ENCODE assay signal across 17 cellular contexts in genomic region chr2:212842544-212843185, GRCh38.
DNase-seq lines count a peak whose midpoint lies in the region; TF ChIP-seq lines count a peak whose summit lies in the region.
"Had no signal": no experiment of that assay in that cellular context is flagged by ENCODE, and none has a peak within 500 bp of the region (broad histone marks: within the 10 kb centered on the region; RNA-seq: fewer than 3 reads in every experiment).

No MANE protein-coding gene starts in this region.

- CTCF ChIA-PET in SK-N-SH (lab: Yijun Ruan, JAX): interaction anchor here (1.0 kb wide), 1 partner anchor 9 kb away, joined by 3 read pairs; no protein-coding TSS in a partner anchor

- H3K4me2 ChIP-seq in GM23248 (ENCODE audit: unreplicated experiment) (peak overlapping the region; percentile 63), SK-N-SH (peak overlapping the region; percentile 45; the same call in 1 of the 2 replicates), skeletal muscle satellite cell (ENCODE audit: low read length) (peak overlapping the region; percentile 23)

- no peaks in the 10 kb centered on the region for H3K79me2 ChIP-seq in GM23248 (ENCODE audit: insufficient read depth)
- no peaks in the 10 kb centered on the region for H3K79me2 ChIP-seq in SK-N-SH (ENCODE audit: insufficient read depth)

- TF ChIP-seq RAD21 in SK-N-SH (IDR thresholded peaks at IDR 0.05; ENCODE audit: low read length): no peak

- H2AFZ ChIP-seq in GM23248 (0 out of 2 replicates have a peak overlapping the region, but pooled peaks have one; percentile 10), SK-N-SH (ENCODE audit: low read depth) (no peak overlapping the region)

- WGBS in GM23248 (ENCODE audit: low coverage in 1 of 2, low lambda C conversion rate in 2 of 2, missing lambda C conversion rate in 2 of 2), 2 experiments: 0 to 2% methylated on average over 2 of the region's 2 CpGs
- WGBS in SK-N-SH (ENCODE audit: low lambda C conversion rate): 11% methylated on average over 2 of the region's 2 CpGs

- H3K27ac ChIP-seq in GM23248 (peak overlapping the region; percentile 96), SK-N-SH (ENCODE audit: low read depth in 2 of 2, low read length in 1 of 2) (peak overlapping the region; percentile 25 to 99; a peak in 3 of 4 replicates)
- H3K27ac ChIP-seq: cardiac muscle cell, thyroid gland had no signal

- peaks cover 49% of the 10 kb centered on the region for H3K4me1 ChIP-seq in GM23248 (ENCODE audit: insufficient read depth)
- peaks cover 0 to 26% of the 10 kb centered on the region in 2 experiments; a peak in 3 of 4 replicates for H3K4me1 ChIP-seq in SK-N-SH (ENCODE audit: control insufficient read depth in 1 of 2, insufficient read depth in 2 of 2, low read depth in 1 of 2, low read length in 1 of 2)
- H3K4me1 ChIP-seq in skeletal muscle satellite cell (ENCODE audit: control insufficient read depth, insufficient read depth, low read length): peaks cover 40% of the 10 kb centered on the region
- H3K4me1 ChIP-seq: thyroid gland had no signal

- DNase-seq in GM23248 (peak; percentile 82), SK-N-SH (no peak), fibroblast of mammary gland (ENCODE audit: low read depth) (peak; percentile 89), CD1c-positive myeloid dendritic cell (ENCODE audit: extremely low spot score) (no peak), NCI-H2227 treated with DMSO at 0.1 percent for 48 hours (lab: John Stamatoyannopoulos, UW) (no peak), ACHN (no peak)
- no peak for DNase-seq in stimulated activated naive CD4-positive, alpha-beta T cell treated with Interleukin-2 at 50 U/mL for 16 hours (lab: John Stamatoyannopoulos, UW)
- DNase-seq: activated CD4-positive, alpha-beta T cell treated with anti-CD3 and anti-CD28 coated beads, Interleukin-2, amount 50 U/mL, for 48 hours; NCI-H1105 treated with DMSO at 0.1 percent for 48 hours; NCI-H526; occipital lobe; stimulated activated CD4-positive, alpha-beta T cell treated with anti-CD3 and anti-CD28 coated beads, Interleukin-15, amount 100 ng/mL, for 24 hours; T1000; thyroid gland had no signal

- peak overlapping the region; percentile 25 for H3K4me3 ChIP-seq in GM23248
- H3K4me3 ChIP-seq in SK-N-SH (ENCODE audit: low read depth in 2 of 2, low read length in 1 of 2): no peak overlapping the region
- no peak overlapping the region for H3K4me3 ChIP-seq in fibroblast of mammary gland (ENCODE audit: control insufficient read depth, low read depth, low read length)
- H3K4me3 ChIP-seq in skeletal muscle satellite cell (ENCODE audit: low read length): no peak overlapping the region
- H3K4me3 ChIP-seq: cardiac muscle cell, GM12878, thyroid gland had no signal

- H3K9ac ChIP-seq in GM23248 (peak overlapping the region; percentile 70), SK-N-SH (peak overlapping the region; percentile 61; the same call in 1 of the 2 replicates), skeletal muscle satellite cell (ENCODE audit: low read depth, low read length) (peak overlapping the region; percentile 56)

- in situ Hi-C loops in GM23248 (cut with MboI): no loop called here
- in situ Hi-C loops in ACHN (cut with HindIII; ENCODE audit: low pct_ligation_motif_present, low pct_unique_long_range_greater_than_20kb, low sequenced_read_pairs): no loop called here

- TF ChIP-seq EP300 in SK-N-SH (IDR thresholded peaks at IDR 0.05; ENCODE audit: borderline replicate concordance in 1 of 2, low read depth in 1 of 2, low read length in 1 of 2): peak; percentile 11 to 83; a peak in 2 of 4 replicates

- POLR2A ChIA-PET in SK-N-SH (lab: Yijun Ruan, JAX): no interaction called here

- H4K20me1 ChIP-seq in GM23248 (ENCODE audit: insufficient read depth): no peaks in the 10 kb centered on the region
- H4K20me1 ChIP-seq in SK-N-SH (ENCODE audit: insufficient read depth): no peaks in the 10 kb centered on the region

- H3K27me3 ChIP-seq in GM23248 (replicated peaks; ENCODE audit: insufficient read depth) (no peaks in the 10 kb centered on the region), SK-N-SH (ENCODE audit: insufficient read depth) (no peaks in the 10 kb centered on the region), skeletal muscle satellite cell (ENCODE audit: control insufficient read depth, insufficient read depth, low read length) (no peaks in the 10 kb centered on the region)
- H3K27me3 ChIP-seq: cardiac muscle cell, thyroid gland had no signal

- H3K9me3 ChIP-seq in GM23248 (ENCODE audit: low read depth) (no peaks in the 10 kb centered on the region), SK-N-SH (no peaks in the 10 kb centered on the region), skeletal muscle satellite cell (replicated peaks; ENCODE audit: low read length) (no peaks in the 10 kb centered on the region)
- H3K9me3 ChIP-seq: thyroid gland had no signal

- no peaks in the 10 kb centered on the region for H3K36me3 ChIP-seq in GM23248 (ENCODE audit: low read depth)
- H3K36me3 ChIP-seq in SK-N-SH (replicated peaks in 1 of 2; ENCODE audit: control insufficient read depth in 1 of 2, insufficient read depth in 2 of 2, low read length in 1 of 2): no peaks in the 10 kb centered on the region
- no peaks in the 10 kb centered on the region for H3K36me3 ChIP-seq in skeletal muscle satellite cell (ENCODE audit: insufficient read depth, low read length)
- H3K36me3 ChIP-seq: cardiac muscle cell, thyroid gland had no signal

- H3F3A ChIP-seq in GM23248 (ENCODE audit: insufficient read depth): peaks cover 50% of the 10 kb centered on the region
- peaks cover 37% of the 10 kb centered on the region for H3F3A ChIP-seq in SK-N-SH (replicated peaks; ENCODE audit: insufficient read depth)

- H3K9me2 ChIP-seq in GM23248 (ENCODE audit: insufficient read depth): no peaks in the 10 kb centered on the region
- no peaks in the 10 kb centered on the region for H3K9me2 ChIP-seq in SK-N-SH

- no peak for TF ChIP-seq CTCF in SK-N-SH (IDR thresholded peaks at IDR 0.05)
- no peak for TF ChIP-seq CTCF in fibroblast of mammary gland (conservative IDR thresholded peaks at IDR 0.05; ENCODE audit: control insufficient read depth, insufficient read depth, low read depth, low read length)

TF ChIP-seq in SK-N-SH, 30 proteins besides CTCF, POLR2A, EP300 and RAD21 (continues in another document):
- peak; percentile 51; the same call in 1 of the 2 replicates for TF ChIP-seq MEF2A (IDR thresholded peaks at IDR 0.05; ENCODE audit: borderline replicate concordance, low read depth)
- no peak for TF ChIP-seq RCOR1 (IDR thresholded peaks at IDR 0.05; ENCODE audit: low read length)
- no peak for TF ChIP-seq ELF1 (IDR thresholded peaks at IDR 0.05)
- TF ChIP-seq, protein P1, sequence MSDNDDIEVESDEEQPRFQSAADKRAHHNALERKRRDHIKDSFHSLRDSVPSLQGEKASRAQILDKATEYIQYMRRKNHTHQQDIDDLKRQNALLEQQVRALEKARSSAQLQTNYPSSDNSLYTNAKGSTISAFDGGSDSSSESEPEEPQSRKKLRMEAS (IDR thresholded peaks at IDR 0.05; ENCODE audit: low read depth): 0 out of 2 replicates have a peak, but pooled peaks have one; percentile 43
- no peak for TF ChIP-seq TAF1 (IDR thresholded peaks at IDR 0.05; ENCODE audit: borderline replicate concordance, low read depth, low read length)
- TF ChIP-seq POLR2AphosphoS5 (IDR thresholded peaks at IDR 0.05; ENCODE audit: low read depth, low read length): peak; percentile 51; the same call in 1 of the 2 replicates
- no peak for TF ChIP-seq SIN3A (IDR thresholded peaks at IDR 0.05; ENCODE audit: borderline replicate concordance, low read depth, low read length)
- no peak for TF ChIP-seq FOXJ3 (CRISPR knock-in tag; IDR thresholded peaks at IDR 0.05)
- TF ChIP-seq, protein P2, sequence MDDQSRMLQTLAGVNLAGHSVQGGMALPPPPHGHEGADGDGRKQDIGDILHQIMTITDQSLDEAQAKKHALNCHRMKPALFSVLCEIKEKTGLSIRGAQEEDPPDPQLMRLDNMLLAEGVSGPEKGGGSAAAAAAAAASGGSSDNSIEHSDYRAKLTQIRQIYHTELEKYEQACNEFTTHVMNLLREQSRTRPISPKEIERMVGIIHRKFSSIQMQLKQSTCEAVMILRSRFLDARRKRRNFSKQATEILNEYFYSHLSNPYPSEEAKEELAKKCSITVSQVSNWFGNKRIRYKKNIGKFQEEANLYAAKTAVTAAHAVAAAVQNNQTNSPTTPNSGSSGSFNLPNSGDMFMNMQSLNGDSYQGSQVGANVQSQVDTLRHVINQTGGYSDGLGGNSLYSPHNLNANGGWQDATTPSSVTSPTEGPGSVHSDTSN (IDR thresholded peaks at IDR 0.05): peak; percentile 81
- TF ChIP-seq TEAD4 (IDR thresholded peaks at IDR 0.05; ENCODE audit: borderline replicate concordance, insufficient read depth): peak; percentile 59
- TF ChIP-seq GATA2 (CRISPR knock-in tag; IDR thresholded peaks at IDR 0.05): no peak
- TF ChIP-seq ZBTB33 (IDR thresholded peaks at IDR 0.05; ENCODE audit: borderline replicate concordance, low read depth): 0 out of 2 replicates have a peak, but pooled peaks have one; percentile 5

Comparison
In these comparisons a context has a peak if more than half of its experiments do, and no peak if none do; other contexts are left out.
1. DNase-seq: peak in GM23248 (single experiment) and fibroblast of mammary gland (single experiment); none in SK-N-SH (single experiment), CD1c-positive myeloid dendritic cell (single experiment), NCI-H2227 treated with DMSO at 0.1 percent for 48 hours (single experiment), stimulated activated naive CD4-positive, alpha-beta T cell treated with Interleukin-2 at 50 U/mL for 16 hours (single experiment) and ACHN (single experiment).
2. Peak in every context shown above with its lines, with median percentiles within 50 percentile points of each other: H3K4me2 ChIP-seq and H3K9ac ChIP-seq.